26 cellular contexts compared by ENCODE assay signal in the genomic region with DNA sequence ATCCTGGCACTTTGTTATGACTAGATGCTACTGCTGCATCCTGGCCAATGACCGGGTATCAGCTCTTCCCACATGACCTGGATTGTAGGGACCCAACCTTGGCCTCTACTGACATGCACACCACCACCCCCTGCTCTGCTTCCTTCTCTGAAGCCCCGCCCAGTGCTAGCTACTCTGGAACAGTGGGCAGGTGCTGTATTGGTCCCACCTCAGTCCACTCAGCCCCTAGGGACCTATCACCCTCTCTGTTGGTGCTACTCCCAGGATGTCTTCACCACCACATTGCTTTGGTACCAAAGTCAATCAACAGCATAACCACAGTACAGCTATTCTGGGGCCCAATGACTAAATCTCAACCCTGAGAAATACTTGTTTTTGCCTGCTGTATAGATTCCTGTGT.
"Had no signal": no experiment of that assay in that cellular context is flagged by ENCODE, and none has a peak within 500 bp of the region (broad histone marks: within the 10 kb centered on the region; RNA-seq: fewer than 3 reads in every experiment).

No MANE protein-coding gene starts in this region.

- H3K4me1 ChIP-seq: adrenal gland, SJCRH30 had no signal

- DNase-seq: activated CD4-positive, alpha-beta memory T cell treated with anti-CD3 and anti-CD28 coated beads, Interleukin-2, amount 10 ng/mL, durations not matched to agents 7 days and 5 days; activated CD4-positive, alpha-beta T cell treated with anti-CD3 and anti-CD28 coated beads for 36 hours; activated CD4-positive, alpha-beta T cell treated with anti-CD3 and anti-CD28 coated beads, Interleukin-2, amount 50 U/mL, for 1 hour; activated gamma-delta T cell; activated naive CD4-positive, alpha-beta T cell treated with anti-CD3 and anti-CD28 coated beads for 36 hours; activated naive CD8-positive, alpha-beta T cell treated with anti-CD3 and anti-CD28 coated beads, Interleukin-2, amount 10 ng/mL, durations not matched to agents 7 days and 5 days; activated T-cell treated with anti-CD3 and anti-CD28 coated beads for 4 hours; activated T-cell treated with anti-CD3 and anti-CD28 coated beads, Interleukin-2, amount 50 U/mL, for 48 hours; adrenal gland; aorta; Karpas-422; NCI-H1105 treated with DMSO at 0.1 percent for 48 hours; NCI-H146; NCI-H1930; NCI-H2107; NCI-H345; NCI-H510A; NCI-H526 treated with DMSO at 0.1 percent for 48 hours; NCI-H82; Right ventricle myocardium superior; SJCRH30; SK-N-SH; T-helper 1 cell; WERI-Rb-1 had no signal

- H3K4me1 Mint-ChIP-seq: activated CD4-positive, alpha-beta memory T cell treated with anti-CD3 and anti-CD28 coated beads, Interleukin-2, amount 10 ng/mL, durations not matched to agents 7 days and 5 days; activated CD4-positive, alpha-beta T cell treated with anti-CD3 and anti-CD28 coated beads for 36 hours; activated naive CD8-positive, alpha-beta T cell treated with anti-CD3 and anti-CD28 coated beads, Interleukin-2, amount 10 ng/mL, durations not matched to agents 7 days and 5 days; activated T-helper 17 cell treated with anti-CD3 and anti-CD28 coated beads, Interleukin-2, amount 50 U/mL, for 72 hours; central memory CD8-positive, alpha-beta T cell had no signal

- H3K4me3 Mint-ChIP-seq: activated CD4-positive, alpha-beta memory T cell treated with anti-CD3 and anti-CD28 coated beads, Interleukin-2, amount 10 ng/mL, durations not matched to agents 7 days and 5 days; activated CD4-positive, alpha-beta T cell treated with anti-CD3 and anti-CD28 coated beads for 36 hours; activated naive CD4-positive, alpha-beta T cell treated with anti-CD3 and anti-CD28 coated beads for 36 hours; activated naive CD8-positive, alpha-beta T cell treated with anti-CD3 and anti-CD28 coated beads, Interleukin-2, amount 10 ng/mL, durations not matched to agents 7 days and 5 days; activated T-helper 17 cell treated with anti-CD3 and anti-CD28 coated beads, Interleukin-2, amount 50 U/mL, for 72 hours; central memory CD8-positive, alpha-beta T cell had no signal

- ATAC-seq: activated CD4-positive, alpha-beta T cell treated with anti-CD3 and anti-CD28 coated beads for 36 hours; activated T-helper 17 cell treated with anti-CD3 and anti-CD28 coated beads, Interleukin-2, amount 50 U/mL, for 72 hours had no signal

- H3K4me3 ChIP-seq: adrenal gland, SJCRH30 had no signal

- H3K9me3 ChIP-seq: adrenal gland, SJCRH30, SK-N-SH had no signal

- H3K9me3 Mint-ChIP-seq: activated CD4-positive, alpha-beta memory T cell treated with anti-CD3 and anti-CD28 coated beads, Interleukin-2, amount 10 ng/mL, durations not matched to agents 7 days and 5 days; activated naive CD4-positive, alpha-beta T cell treated with anti-CD3 and anti-CD28 coated beads for 36 hours; activated naive CD8-positive, alpha-beta T cell treated with anti-CD3 and anti-CD28 coated beads, Interleukin-2, amount 10 ng/mL, durations not matched to agents 7 days and 5 days; activated T-helper 17 cell treated with anti-CD3 and anti-CD28 coated beads, Interleukin-2, amount 50 U/mL, for 72 hours; central memory CD8-positive, alpha-beta T cell had no signal

- H3K27me3 Mint-ChIP-seq: activated CD4-positive, alpha-beta T cell treated with anti-CD3 and anti-CD28 coated beads for 36 hours; activated naive CD8-positive, alpha-beta T cell treated with anti-CD3 and anti-CD28 coated beads, Interleukin-2, amount 10 ng/mL, durations not matched to agents 7 days and 5 days; activated T-helper 17 cell treated with anti-CD3 and anti-CD28 coated beads, Interleukin-2, amount 50 U/mL, for 72 hours; central memory CD8-positive, alpha-beta T cell had no signal

- H3K36me3 Mint-ChIP-seq: activated naive CD8-positive, alpha-beta T cell treated with anti-CD3 and anti-CD28 coated beads, Interleukin-2, amount 10 ng/mL, durations not matched to agents 7 days and 5 days had no signal

- H3K27ac ChIP-seq: adrenal gland, SJCRH30 had no signal

- H3K27ac Mint-ChIP-seq: activated CD4-positive, alpha-beta memory T cell treated with anti-CD3 and anti-CD28 coated beads, Interleukin-2, amount 10 ng/mL, durations not matched to agents 7 days and 5 days; activated CD4-positive, alpha-beta T cell treated with anti-CD3 and anti-CD28 coated beads for 36 hours; activated naive CD4-positive, alpha-beta T cell treated with anti-CD3 and anti-CD28 coated beads for 36 hours; activated naive CD8-positive, alpha-beta T cell treated with anti-CD3 and anti-CD28 coated beads, Interleukin-2, amount 10 ng/mL, durations not matched to agents 7 days and 5 days; activated T-helper 17 cell treated with anti-CD3 and anti-CD28 coated beads, Interleukin-2, amount 50 U/mL, for 72 hours had no signal

- H3K27me3 ChIP-seq: adrenal gland, SJCRH30 had no signal

- H3K36me3 ChIP-seq: adrenal gland, SJCRH30, WERI-Rb-1 had no signal
